ENCODE assay signal across 1 cellular context in genomic region chr3:150035910-150036661, GRCh38.
TF ChIP-seq lines count a peak whose summit lies in the region.

No MANE protein-coding gene starts in this region.

TF ChIP-seq in GM23338, 12 proteins besides CTCF, POLR2A, EP300 and RAD21 (continued from another document):
- TF ChIP-seq CREB1 (CRISPR knock-in tag; IDR thresholded peaks at IDR 0.05; ENCODE audit: low read depth) (no peak), NANOG (IDR thresholded peaks at IDR 0.05; ENCODE audit: borderline replicate concordance) (no peak), ETS1 (IDR thresholded peaks at IDR 0.05) (no peak)
